Comparison of ENCODE assay signal across 8 cellular contexts in genomic region chr14:91009501-91010152, GRCh38. TPM values are rescaled to one million over a fixed set of nuclear protein-coding genes. Genes with fewer than 3 reads are reported as not detected.
DNase-seq lines count a peak whose midpoint lies in the region; ATAC-seq and TF ChIP-seq lines count a peak whose summit lies in the region.

No MANE protein-coding gene starts in this region.

- peak; percentile 33 for DNase-seq in activated CD8-positive, alpha-beta T cell treated with anti-CD3 and anti-CD28 coated beads, Interleukin-2, amount 10 ng/mL, durations not matched to agents 7 days and 5 days
- no peak for DNase-seq in transverse colon
- no peak for DNase-seq in WTC11 (ENCODE audit: low spot score)
- DNase-seq in HK-2 (ENCODE audit: unreplicated experiment), result no peak
- DNase-seq in G401 (ENCODE audit: low spot score), result no peak

- H3K4me3 ChIP-seq in BLaER1 (no peak overlapping the region), transverse colon (no peak overlapping the region)

- peaks cover 34% of the 10 kb centered on the region for H3K36me3 Mint-ChIP-seq in activated CD8-positive, alpha-beta T cell treated with anti-CD3 and anti-CD28 coated beads, Interleukin-2, amount 10 ng/mL, durations not matched to agents 7 days and 5 days (ENCODE audit: low read depth)
- no peaks in the 10 kb centered on the region for H3K36me3 Mint-ChIP-seq in WTC11

- intact Hi-C loops in transverse colon (cut with DNase I; ENCODE audit: low total_unique reads), result no loop called here

- POLR2A ChIA-PET in activated CD8-positive, alpha-beta T cell treated with anti-CD3 and anti-CD28 coated beads, Interleukin-2, amount 10 ng/mL, durations not matched to agents 7 days and 5 days (lab: Charles Lee), result no interaction called here
- POLR2A ChIA-PET in WTC11 (lab: Charles Lee), result interaction anchor here (0.6 kb wide), 1 partner anchor 13 kb away, joined by 3 read pairs; no protein-coding TSS in a partner anchor

- H3K9me3 Mint-ChIP-seq in activated CD8-positive, alpha-beta T cell treated with anti-CD3 and anti-CD28 coated beads, Interleukin-2, amount 10 ng/mL, durations not matched to agents 7 days and 5 days (ENCODE audit: insufficient read depth), result no peaks in the 10 kb centered on the region
- H3K9me3 Mint-ChIP-seq in WTC11, result no peaks in the 10 kb centered on the region

- H3K4me2 ChIP-seq in BLaER1, result peak overlapping the region; percentile 55

- TF ChIP-seq POLR2A in transverse colon (IDR thresholded peaks at IDR 0.05), result no peak

- H4K20me1 ChIP-seq in BLaER1, result no peaks in the 10 kb centered on the region

- TF ChIP-seq CTCF in transverse colon (IDR thresholded peaks at IDR 0.05), result no peak
- TF ChIP-seq CTCF in WTC11 (IDR thresholded peaks at IDR 0.05), result no peak

- H3K27me3 Mint-ChIP-seq in activated CD8-positive, alpha-beta T cell treated with anti-CD3 and anti-CD28 coated beads, Interleukin-2, amount 10 ng/mL, durations not matched to agents 7 days and 5 days (ENCODE audit: low read depth), result no peaks in the 10 kb centered on the region
- H3K27me3 Mint-ChIP-seq in WTC11 (ENCODE audit: low read depth), result no peaks in the 10 kb centered on the region

- no peaks in the 10 kb centered on the region for H3K36me3 ChIP-seq in BLaER1
- no peaks in the 10 kb centered on the region for H3K36me3 ChIP-seq in transverse colon

- H3K27me3 ChIP-seq in BLaER1 (no peaks in the 10 kb centered on the region), transverse colon (no peaks in the 10 kb centered on the region)

- peaks cover 16% of the 10 kb centered on the region for H3K4me1 ChIP-seq in BLaER1
- H3K4me1 ChIP-seq in transverse colon, result peaks cover 0 to 44% (median 22%) of the 10 kb centered on the region in 4 donors

- TF ChIP-seq EP300 in transverse colon (IDR thresholded peaks at IDR 0.05; ENCODE audit: low read depth), result no peak

- H3K4me1 Mint-ChIP-seq in activated CD8-positive, alpha-beta T cell treated with anti-CD3 and anti-CD28 coated beads, Interleukin-2, amount 10 ng/mL, durations not matched to agents 7 days and 5 days (ENCODE audit: low read depth), result peaks cover 42% of the 10 kb centered on the region
- H3K4me1 Mint-ChIP-seq in WTC11, result no peaks in the 10 kb centered on the region

- H3K9ac ChIP-seq in BLaER1, result no peak overlapping the region

- CTCF ChIA-PET in activated CD8-positive, alpha-beta T cell treated with anti-CD3 and anti-CD28 coated beads, Interleukin-2, amount 10 ng/mL, durations not matched to agents 7 days and 5 days (lab: Charles Lee), result interaction anchor here (0.6 to 1.5 kb wide), 2 partner anchors 12 to 15 kb away, joined by 3 to 4 read pairs; no protein-coding TSS in a partner anchor
- CTCF ChIA-PET in WTC11 (lab: Charles Lee), result no interaction called here

- H3K9me3 ChIP-seq in BLaER1 (no peaks in the 10 kb centered on the region), transverse colon (no peaks in the 10 kb centered on the region)

- in situ Hi-C loops in transverse colon (cut with MboI; ENCODE audit: low pct_ligation_motif_present in 1 of 4, low pct_unique_long_range_greater_than_20kb in 1 of 4, low sequenced_read_pairs in 3 of 4) (no loop called here), G401 (cut with HindIII; ENCODE audit: low sequenced_read_pairs) (no loop called here)

- 63 to 68% methylated on average over 3 of the region's 3 CpGs for WGBS in transverse colon (ENCODE audit: low coverage in 1 of 2), 2 donors

- 0 out of 2 replicates have a peak overlapping the region, but pooled peaks have one; percentile 15 for H3K27ac ChIP-seq in BLaER1
- H3K27ac ChIP-seq in transverse colon, result peak overlapping the region; percentile 37 to 56 (median 46)

- peak overlapping the region; percentile 77 for H3K27ac Mint-ChIP-seq in activated CD8-positive, alpha-beta T cell treated with anti-CD3 and anti-CD28 coated beads, Interleukin-2, amount 10 ng/mL, durations not matched to agents 7 days and 5 days
- no peak overlapping the region for H3K27ac Mint-ChIP-seq in WTC11

- ATAC-seq in GM19328 (IDR thresholded peaks at IDR 0.05; ENCODE audit: unreplicated experiment) (peak; percentile 95), HG03175 (IDR thresholded peaks at IDR 0.05; ENCODE audit: unreplicated experiment) (peak; percentile 93), WTC11 (no peak)
- peak; percentile 87 for ATAC-seq in activated CD8-positive, alpha-beta T cell treated with anti-CD3 and anti-CD28 coated beads, Interleukin-2, amount 10 ng/mL, durations not matched to agents 7 days and 5 days

- H3K4me3 Mint-ChIP-seq in activated CD8-positive, alpha-beta T cell treated with anti-CD3 and anti-CD28 coated beads, Interleukin-2, amount 10 ng/mL, durations not matched to agents 7 days and 5 days, result peak overlapping the region; percentile 48
- no peak overlapping the region for H3K4me3 Mint-ChIP-seq in WTC11

TF ChIP-seq in WTC11, 78 proteins besides CTCF, POLR2A, EP300 and RAD21:
- TF ChIP-seq ZNF423 (CRISPR knock-in tag; IDR thresholded peaks at IDR 0.05) (no peak), GTF2I (CRISPR knock-in tag; conservative IDR thresholded peaks at IDR 0.05) (no peak), ATF2 (CRISPR knock-in tag; IDR thresholded peaks at IDR 0.05; ENCODE audit: borderline replicate concordance, low read depth) (no peak), NR2C2 (CRISPR knock-in tag; IDR thresholded peaks at IDR 0.05) (no peak), FOXP1 (CRISPR knock-in tag; IDR thresholded peaks at IDR 0.05; ENCODE audit: borderline replicate concordance) (no peak), NFATC4 (CRISPR knock-in tag; IDR thresholded peaks at IDR 0.05) (no peak)
TF ChIP-seq in WTC11: peak in this region for 0.

RNA-seq across cellular contexts. Expression of gene RPS6KA5, which starts 50.8 kb away (rescaled TPM):
- 10 to 100 TPM; 50.8 to 53.1 TPM for total RNA-seq in activated CD8-positive, alpha-beta T cell treated with anti-CD3 and anti-CD28 coated beads, Interleukin-2, amount 10 ng/mL, durations not matched to agents 7 days and 5 days
- total RNA-seq in transverse colon (10 to 100 TPM in 3 of 4 donors, 1 to 10 TPM in 1; 7.5 to 32.8 (median 28.0) TPM), WTC11 (2021) (3.7 to 5.3 TPM (median 5.2 TPM) in 3 replicates)
- total RNA-seq in G401 (2014; rRNA removed; shearing (Covaris generic)), result 0.78 and 2.6 TPM in 2 replicates
